ENCODE assay signal across 23 cellular contexts in the genomic region with DNA sequence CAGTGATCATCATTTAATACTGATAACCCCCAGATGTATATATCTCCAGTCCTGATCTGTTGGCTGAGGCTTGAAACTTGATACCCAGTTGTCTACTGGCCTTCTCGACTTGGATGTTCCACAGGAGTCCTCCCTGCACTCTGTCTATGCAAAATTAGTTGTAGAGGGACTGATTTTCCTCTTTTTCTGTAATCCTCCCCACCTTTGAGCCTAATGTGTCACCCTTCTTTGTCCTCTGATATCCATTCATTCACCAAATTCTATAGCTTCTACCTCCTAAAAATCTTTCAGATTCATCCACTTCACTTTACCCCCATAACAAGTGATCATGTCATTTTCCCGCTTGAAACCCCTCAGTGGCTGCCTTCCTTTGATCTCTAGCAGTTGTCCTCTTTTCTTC. TPM values are rescaled to one million over a fixed set of nuclear protein-coding genes. Genes with fewer than 3 reads are reported as not detected.
DNase-seq lines count a peak whose midpoint lies in the region; ATAC-seq, FAIRE-seq and TF ChIP-seq lines count a peak whose summit lies in the region.
"Had no signal": no experiment of that assay in that cellular context is flagged by ENCODE, and none has a peak within 500 bp of the region (broad histone marks: within the 10 kb centered on the region; RNA-seq: fewer than 3 reads in every experiment).

No MANE protein-coding gene starts in this region.

- intact Hi-C loops in K562 (cut with micrococcal nuclease), result no loop called here

- no peak overlapping the region for H3K4me3 ChIP-seq in BLaER1
- no peak overlapping the region for H3K4me3 ChIP-seq in K562
- H3K4me3 ChIP-seq: A549, GM23338 had no signal

- H3K4me2 ChIP-seq in BLaER1 (no peak overlapping the region), K562 (ENCODE audit: insufficient read depth, low read length) (no peak overlapping the region)
- H3K4me2 ChIP-seq: A549, GM23338 had no signal

- no peak for TF ChIP-seq RAD21 in K562 (CRISPR knock-in tag; conservative IDR thresholded peaks at IDR 0.05 in 1 of 2, IDR thresholded peaks at IDR 0.05 in 1 of 2)

- WGBS in K562 (ENCODE audit: insufficient coverage, low coverage, missing lambda C conversion rate), result 46% methylated on average over 2 of the region's 2 CpGs

- CTCF ChIA-PET in K562 (lab: Yijun Ruan, JAX; ENCODE audit: low intra/inter-chr PET ratio), result no interaction called here

- in situ Hi-C loops in K562 (cut with MboI), result no loop called here

- BruUV-seq in K562 (replicated peaks; lab: Mats Ljungman, UMichigan), result no TSS peak

- H4K20me1 ChIP-seq in BLaER1, result no peaks in the 10 kb centered on the region
- no peaks in the 10 kb centered on the region for H4K20me1 ChIP-seq in K562 (replicated peaks; ENCODE audit: control insufficient read depth, insufficient read depth, low read length)

- H3K27me3 ChIP-seq in BLaER1 (no peaks in the 10 kb centered on the region), K562 (ENCODE audit: control insufficient read depth in 2 of 2, insufficient read depth in 2 of 2, low read length in 2 of 2) (no peaks in the 10 kb centered on the region)

- no peaks in the 10 kb centered on the region for H3K79me2 ChIP-seq in K562 (ENCODE audit: control insufficient read depth, insufficient read depth, low read length)

- H3K27ac ChIP-seq in BLaER1, result no peak overlapping the region
- no peak overlapping the region for H3K27ac ChIP-seq in K562 (ENCODE audit: extremely low read depth, low read depth, low read length)
- H3K27ac ChIP-seq: A549, C4-2B had no signal

- H3K9ac ChIP-seq in BLaER1 (0 out of 2 replicates have a peak overlapping the region, but pooled peaks have one; percentile 19), K562 (ENCODE audit: insufficient read depth in 1 of 2, low read depth in 2 of 2, low read length in 2 of 2) (no peak overlapping the region)

- H3K9me1 ChIP-seq in K562 (ENCODE audit: control insufficient read depth, insufficient read depth, low read length), result no peaks in the 10 kb centered on the region

- H3K36me3 ChIP-seq in BLaER1, result peaks cover 77% of the 10 kb centered on the region
- H3K36me3 ChIP-seq in K562 (ENCODE audit: control insufficient read depth, insufficient read depth, low read length), result peaks cover 37% of the 10 kb centered on the region

- ATAC-seq in K562, result no peak
- ATAC-seq: A549; CD8-positive, alpha-beta T cell; GM23338; HCT116 had no signal

- no peak for TF ChIP-seq CTCF in K562 (IDR thresholded peaks at IDR 0.05 in 2 of 3, conservative IDR thresholded peaks at IDR 0.05 in 1 of 3; ENCODE audit: insufficient read depth in 2 of 3, low read depth in 1 of 3, low read length in 3 of 3)

- peak; percentile 52 for DNase-seq in OCI-M1 (lab: John Stamatoyannopoulos, UW)
- DNase-seq in K562 (ENCODE audit: extremely low read depth in 1 of 4, low spot score in 3 of 4), result no peak
- DNase-seq in NCI-H774 (lab: John Stamatoyannopoulos, UW), result no peak
- DNase-seq in NCI-H1417 (lab: John Stamatoyannopoulos, UW), result no peak
- DNase-seq in NCI-H1417 treated with DMSO at 0.1 percent for 48 hours (lab: John Stamatoyannopoulos, UW), result no peak
- DNase-seq: 8988T; ACHN; AML-193; Caco-2; CD4-positive, CD25-positive, alpha-beta regulatory T cell; CD8-positive, alpha-beta T cell; DMS153; DND-41; H9; HFFc6 had no signal

- no peaks in the 10 kb centered on the region for H3K9me3 ChIP-seq in BLaER1
- H3K9me3 ChIP-seq in K562 (replicated peaks; ENCODE audit: control insufficient read depth, insufficient read depth, low read depth, low read length), result no peaks in the 10 kb centered on the region
- H3K9me3 ChIP-seq: A549, Caco-2 had no signal

- FAIRE-seq in K562 (lab: Jason Lieb, UNC), result no peak
- FAIRE-seq: A549, G401.6, GM12892, GM19239 had no signal

- TF ChIP-seq POLR2A in K562 (conservative IDR thresholded peaks at IDR 0.05), result no peak

- POLR2A ChIA-PET in K562 (lab: Yijun Ruan, JAX), result no interaction called here

- H2AFZ ChIP-seq in K562 (ENCODE audit: low read depth, low read length), result no peak overlapping the region
- H2AFZ ChIP-seq: GM23338 had no signal

- H3K4me1 ChIP-seq in BLaER1 (no peaks in the 10 kb centered on the region), K562 (replicated peaks in 1 of 2; ENCODE audit: control insufficient read depth in 2 of 2, insufficient read depth in 2 of 2, low read length in 2 of 2) (peaks cover 0 to 3% of the 10 kb centered on the region in 2 experiments; a peak in 2 of 5 replicates)
- H3K4me1 ChIP-seq: A549, Caco-2 had no signal

- no peak for TF ChIP-seq EP300 in K562 (IDR thresholded peaks at IDR 0.05; ENCODE audit: low read length)

TF ChIP-seq in K562, 482 proteins besides CTCF, POLR2A, EP300 and RAD21:
- TF ChIP-seq ZNF354B (CRISPR knock-in tag; IDR thresholded peaks at IDR 0.05), result no peak
- TF ChIP-seq SMARCB1 (IDR thresholded peaks at IDR 0.05; ENCODE audit: insufficient read length, low read depth), result no peak
- TF ChIP-seq, protein P1, sequence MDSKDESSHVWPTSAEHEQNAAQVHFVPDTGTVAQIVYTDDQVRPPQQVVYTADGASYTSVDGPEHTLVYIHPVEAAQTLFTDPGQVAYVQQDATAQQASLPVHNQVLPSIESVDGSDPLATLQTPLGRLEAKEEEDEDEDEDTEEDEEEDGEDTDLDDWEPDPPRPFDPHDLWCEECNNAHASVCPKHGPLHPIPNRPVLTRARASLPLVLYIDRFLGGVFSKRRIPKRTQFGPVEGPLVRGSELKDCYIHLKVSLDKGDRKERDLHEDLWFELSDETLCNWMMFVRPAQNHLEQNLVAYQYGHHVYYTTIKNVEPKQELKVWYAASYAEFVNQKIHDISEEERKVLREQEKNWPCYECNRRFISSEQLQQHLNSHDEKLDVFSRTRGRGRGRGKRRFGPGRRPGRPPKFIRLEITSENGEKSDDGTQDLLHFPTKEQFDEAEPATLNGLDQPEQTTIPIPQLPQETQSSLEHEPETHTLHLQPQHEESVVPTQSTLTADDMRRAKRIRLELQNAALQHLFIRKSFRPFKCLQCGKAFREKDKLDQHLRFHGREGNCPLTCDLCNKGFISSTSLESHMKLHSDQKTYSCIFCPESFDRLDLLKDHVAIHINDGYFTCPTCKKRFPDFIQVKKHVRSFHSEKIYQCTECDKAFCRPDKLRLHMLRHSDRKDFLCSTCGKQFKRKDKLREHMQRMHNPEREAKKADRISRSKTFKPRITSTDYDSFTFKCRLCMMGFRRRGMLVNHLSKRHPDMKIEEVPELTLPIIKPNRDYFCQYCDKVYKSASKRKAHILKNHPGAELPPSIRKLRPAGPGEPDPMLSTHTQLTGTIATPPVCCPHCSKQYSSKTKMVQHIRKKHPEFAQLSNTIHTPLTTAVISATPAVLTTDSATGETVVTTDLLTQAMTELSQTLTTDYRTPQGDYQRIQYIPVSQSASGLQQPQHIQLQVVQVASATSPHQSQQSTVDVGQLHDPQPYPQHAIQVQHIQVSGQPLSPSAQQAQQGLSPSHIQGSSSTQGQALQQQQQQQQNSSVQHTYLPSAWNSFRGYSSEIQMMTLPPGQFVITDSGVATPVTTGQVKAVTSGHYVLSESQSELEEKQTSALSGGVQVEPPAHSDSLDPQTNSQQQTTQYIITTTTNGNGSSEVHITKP (IDR thresholded peaks at IDR 0.05; ENCODE audit: partially characterized antibody), result peak; percentile 58

RNA-seq across cellular contexts. Expression of a gene that starts 16.4 kb away (rescaled TPM):
- total RNA-seq in K562 (2011; cell fraction: chromatin; rRNA removed; ENCODE audit: low replicate concordance), result 72.1 and 91.8 TPM in 2 replicates
- 90.9 and 111 TPM in 2 replicates for total RNA-seq in K562 (2011; cell fraction: nucleolus; rRNA removed)
- 115 and 164 TPM in 2 replicates for total RNA-seq in K562 (2011; cell fraction: nucleoplasm; rRNA removed)
- total RNA-seq in K562 (2014; rRNA removed) (255 and 270 TPM in 2 replicates), K562 (2014; rRNA removed; fragmentation: Illumina TruSeq; extraction: Trizol) (116 and 124 TPM in 2 replicates), K562 (2015; rRNA removed; fragmentation: Illumina TruSeq; extraction: Trizol) (145 and 156 TPM in 2 replicates), K562 (2021) (128 and 131 TPM in 2 replicates)
- polyA plus RNA-seq in K562 (2011; rRNA removed) (119 and 131 TPM in 2 replicates), K562 (2014; fragmentation: Illumina TruSeq; extraction: Trizol) (161 and 208 TPM in 2 replicates), K562 (2014; fragmentation: Nextera tagmentation; extraction: Ambion mirVana) (100 to 1,000 TPM; 108 to 152 TPM), K562 (2014; rRNA removed) (226 and 257 TPM in 2 replicates)
- polyA plus RNA-seq in K562 (2011; cell fraction: cytosol; rRNA removed), result 152 and 223 TPM in 2 replicates
- 87.7 and 109 TPM in 2 replicates for polyA plus RNA-seq in K562 (2011; cell fraction: nucleus; rRNA removed)
- 80.7 and 136 TPM in 2 replicates for polyA plus RNA-seq in K562 (2012)
- polyA minus RNA-seq in K562 (2011; rRNA and poly(A)+ RNA removed), result 58.5 and 70.3 TPM in 2 replicates
- 27.0 and 50.5 TPM in 2 replicates for polyA minus RNA-seq in K562 (2011; cell fraction: cytosol; rRNA and poly(A)+ RNA removed)
- polyA minus RNA-seq in K562 (2011; cell fraction: nucleus; rRNA and poly(A)+ RNA removed), result 37.2 and 45.5 TPM in 2 replicates

RNA-seq across cellular contexts. Expression of a gene that starts 16.6 kb away (rescaled TPM):
- 43.5 and 61.5 TPM in 2 replicates for total RNA-seq in K562 (2011; cell fraction: chromatin; rRNA removed; ENCODE audit: low replicate concordance)
- total RNA-seq in K562 (2011; cell fraction: nucleolus; rRNA removed), result 24.2 and 25.5 TPM in 2 replicates
- total RNA-seq in K562 (2011; cell fraction: nucleoplasm; rRNA removed), result 48.0 and 66.3 TPM in 2 replicates
- 13.5 and 15.8 TPM in 2 replicates for total RNA-seq in K562 (2014; rRNA removed)
- 17.8 and 20.7 TPM in 2 replicates for total RNA-seq in K562 (2014; rRNA removed; fragmentation: Illumina TruSeq; extraction: Trizol)
- 16.3 and 17.3 TPM in 2 replicates for total RNA-seq in K562 (2015; rRNA removed; fragmentation: Illumina TruSeq; extraction: Trizol)
- total RNA-seq in K562 (2021), result 23.9 and 29.7 TPM in 2 replicates
- polyA plus RNA-seq in K562 (2011; rRNA removed), result 23.3 and 27.9 TPM in 2 replicates
- polyA plus RNA-seq in K562 (2011; cell fraction: cytosol; rRNA removed), result 18.3 and 24.7 TPM in 2 replicates
- 20.5 and 26.2 TPM in 2 replicates for polyA plus RNA-seq in K562 (2011; cell fraction: nucleus; rRNA removed)
- polyA plus RNA-seq in K562 (2012), result 25.3 and 29.5 TPM in 2 replicates
- 38.0 and 38.5 TPM in 2 replicates for polyA plus RNA-seq in K562 (2014; fragmentation: Illumina TruSeq; extraction: Trizol)
- polyA plus RNA-seq in K562 (2014; fragmentation: Nextera tagmentation; extraction: Ambion mirVana), result 10 to 100 TPM; 69.2 to 78.6 TPM
- 20.3 and 20.4 TPM in 2 replicates for polyA plus RNA-seq in K562 (2014; rRNA removed)
- 35.6 and 38.4 TPM in 2 replicates for polyA minus RNA-seq in K562 (2011; rRNA and poly(A)+ RNA removed)
- polyA minus RNA-seq in K562 (2011; cell fraction: cytosol; rRNA and poly(A)+ RNA removed), result 8.0 and 11.9 TPM in 2 replicates
- 9.8 and 16.3 TPM in 2 replicates for polyA minus RNA-seq in K562 (2011; cell fraction: nucleus; rRNA and poly(A)+ RNA removed)
